In genomic region chr1:85707990-85708825, GRCh38 we compare ENCODE assay signal across 8 cellular contexts. TPM values are rescaled to one million over a fixed set of nuclear protein-coding genes. Genes with fewer than 3 reads are reported as not detected.
A peak's percentile ranks its signal among the peaks of the same experiment; 100 is the strongest.
DNase-seq lines count a peak whose midpoint lies in the region; ATAC-seq and TF ChIP-seq lines count a peak whose summit lies in the region.

Gene ZNHIT6 (minus strand): TSS chr1:85708433. CDS start chr1:85708284, 149 bp downstream.

- H3K4me3 Mint-ChIP-seq in activated CD4-positive, alpha-beta memory T cell treated with anti-CD3 and anti-CD28 coated beads, Interleukin-2, amount 10 ng/mL, durations not matched to agents 7 days and 5 days: no peak within 1 kb of the TSS

- intact Hi-C loops in lower lobe of right lung (cut with DNase I): no loop called here

- peaks cover 25% of the 10 kb centered on the region for H3K36me3 Mint-ChIP-seq in activated CD4-positive, alpha-beta memory T cell treated with anti-CD3 and anti-CD28 coated beads, Interleukin-2, amount 10 ng/mL, durations not matched to agents 7 days and 5 days (ENCODE audit: low read depth)

- POLR2A ChIA-PET in activated CD4-positive, alpha-beta memory T cell treated with anti-CD3 and anti-CD28 coated beads, Interleukin-2, amount 10 ng/mL, durations not matched to agents 7 days and 5 days (lab: Charles Lee): interaction anchor here (1.0 to 1.3 kb wide), 3 partner anchors 10 to 996 kb away, joined by 3 to 4 read pairs (median 4); partner anchors contain the start of gene SH3GLB1

- H3K4me1 ChIP-seq in lower lobe of right lung: peaks cover 13% of the 10 kb centered on the region

- H3K9me3 Mint-ChIP-seq in activated CD4-positive, alpha-beta memory T cell treated with anti-CD3 and anti-CD28 coated beads, Interleukin-2, amount 10 ng/mL, durations not matched to agents 7 days and 5 days: peaks cover 3% of the 10 kb centered on the region

- peak within 1 kb of the TSS; percentile 84 for H3K4me3 ChIP-seq in lower lobe of right lung

- H3K4me1 Mint-ChIP-seq in activated CD4-positive, alpha-beta memory T cell treated with anti-CD3 and anti-CD28 coated beads, Interleukin-2, amount 10 ng/mL, durations not matched to agents 7 days and 5 days: peaks cover 22% of the 10 kb centered on the region

- no peak within 1 kb of the TSS for H3K27ac Mint-ChIP-seq in activated CD4-positive, alpha-beta memory T cell treated with anti-CD3 and anti-CD28 coated beads, Interleukin-2, amount 10 ng/mL, durations not matched to agents 7 days and 5 days

- peak; percentile 91 for ATAC-seq in GM19455 (IDR thresholded peaks at IDR 0.05; ENCODE audit: unreplicated experiment)
- ATAC-seq in lower lobe of right lung: peak; percentile 98 to 99

- peaks cover 18% of the 10 kb centered on the region for H3K36me3 ChIP-seq in lower lobe of right lung

- peak; percentile 40 for TF ChIP-seq CTCF in lower lobe of right lung (IDR thresholded peaks at IDR 0.05)

- peak within 1 kb of the TSS; percentile 87 for H3K27ac ChIP-seq in lower lobe of right lung

- DNase-seq in CMK (ENCODE audit: low read depth): peak; percentile 97
- peak; percentile 95 for DNase-seq in HK-2 (ENCODE audit: unreplicated experiment)
- peak; percentile 88 for DNase-seq in NCI-H82 treated with DMSO at 0.1 percent for 48 hours (lab: John Stamatoyannopoulos, UW; ENCODE audit: unreplicated experiment)
- DNase-seq in activated CD4-positive, alpha-beta memory T cell treated with anti-CD3 and anti-CD28 coated beads, Interleukin-2, amount 10 ng/mL, durations not matched to agents 7 days and 5 days: peak; percentile 90
- peak; percentile 83 for DNase-seq in effector CD4-positive, alpha-beta T cell
- DNase-seq in lower lobe of right lung: peak; percentile 94
- peak; percentile 60 to 66 (median 64) for DNase-seq in stimulated activated CD4-positive, alpha-beta T cell treated with anti-CD3 and anti-CD28 coated beads, TNF-alpha, amount 100 ng/mL, for 1 hour (ENCODE audit: low read depth in 3 of 3, low spot score in 1 of 3)

- CTCF ChIA-PET in activated CD4-positive, alpha-beta memory T cell treated with anti-CD3 and anti-CD28 coated beads, Interleukin-2, amount 10 ng/mL, durations not matched to agents 7 days and 5 days (lab: Charles Lee): interaction anchor here (0.6 to 1.3 kb wide), 13 partner anchors 8 to 1130 kb away, joined by 3 to 6 read pairs (median 3); partner anchors contain the start of genes BCL10 and C1orf52

- no peaks in the 10 kb centered on the region for H3K27me3 Mint-ChIP-seq in activated CD4-positive, alpha-beta memory T cell treated with anti-CD3 and anti-CD28 coated beads, Interleukin-2, amount 10 ng/mL, durations not matched to agents 7 days and 5 days

- H3K9me3 ChIP-seq in lower lobe of right lung: no peaks in the 10 kb centered on the region

- H3K27me3 ChIP-seq in lower lobe of right lung (ENCODE audit: low read depth): no peaks in the 10 kb centered on the region

RNA-seq across cellular contexts. Expression of gene ZNHIT6, which starts in this region (rescaled TPM):
- 10 to 100 TPM; 11.5 to 14.0 TPM for total RNA-seq in activated CD4-positive, alpha-beta memory T cell treated with anti-CD3 and anti-CD28 coated beads, Interleukin-2, amount 10 ng/mL, durations not matched to agents 7 days and 5 days
- total RNA-seq in lower lobe of right lung: 11.3 TPM

Comparison
In these comparisons a context has a peak if more than half of its experiments do, and no peak if none do; other contexts are left out.
1. Peak in every context shown above with its lines: DNase-seq, ATAC-seq, H3K4me3 ChIP-seq and H3K27ac ChIP-seq.